Comparison of ENCODE assay signal across 28 cellular contexts in genomic region chr16:3495166-3495565, GRCh38. TPM values are rescaled to one million over a fixed set of nuclear protein-coding genes. Genes with fewer than 3 reads are reported as not detected.
"Had no signal": no experiment of that assay in that cellular context is flagged by ENCODE, and none has a peak within 500 bp of the region (broad histone marks: within the 10 kb centered on the region; RNA-seq: fewer than 3 reads in every experiment).

A gene with protein sequence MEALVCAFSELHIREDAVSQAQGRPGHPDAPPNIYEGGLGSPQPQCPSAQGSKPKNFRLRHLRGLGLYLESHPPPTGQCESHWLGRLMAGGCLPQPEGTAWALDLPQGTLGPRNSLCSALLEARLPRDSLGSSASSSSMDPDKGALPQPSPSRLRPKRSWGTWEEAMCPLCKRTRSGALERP (minus strand): TSS chr16:3495489. CDS start chr16:3495421, 68 bp downstream.

- H3K27ac ChIP-seq: brain microvascular endothelial cell, cardiac muscle cell, Peyer's patch, RWPE1, SJSA1 had no signal

- H3K4me3 ChIP-seq: cardiac muscle cell, MG63, Peyer's patch, SJSA1 had no signal

- H3K36me3 ChIP-seq: brain microvascular endothelial cell, cardiac muscle cell, MG63, Peyer's patch, SJSA1 had no signal

- H3K9me3 ChIP-seq: MG63, Peyer's patch, SJSA1 had no signal

- ATAC-seq: activated CD4-positive, CD25-positive, alpha-beta regulatory T cell treated with anti-CD3 and anti-CD28 coated beads, Interleukin-2, amount 50 U/mL, for 24 hours; SK-N-SH treated with all-trans-retinoic acid at 6 μM for 48 hours had no signal

- H3K27me3 ChIP-seq: brain microvascular endothelial cell, cardiac muscle cell, Peyer's patch, SJSA1 had no signal

- H3K4me1 ChIP-seq: SJSA1 had no signal

- DNase-seq: activated CD4-positive, alpha-beta T cell treated with anti-CD3 and anti-CD28 coated beads for 4 hours; activated CD4-positive, alpha-beta T cell treated with anti-CD3 and anti-CD28 coated beads, Interleukin-2, amount 50 U/mL, for 4 hours; activated CD8-positive, alpha-beta memory T cell treated with anti-CD3 and anti-CD28 coated beads, Interleukin-2, amount 50 U/mL, for 48 hours; activated CD8-positive, alpha-beta T cell treated with anti-CD3 and anti-CD28 coated beads, Interleukin-2, amount 10 ng/mL, durations not matched to agents 7 days and 5 days; activated effector memory CD4-positive, alpha-beta T cell treated with Interleukin-2 at 50 U/mL for 16 hours; activated naive CD4-positive, alpha-beta T cell; activated T-cell treated with anti-CD3 and anti-CD28 coated beads, Interleukin-2, amount 50 U/mL, for 1 hour; amygdala; brain microvascular endothelial cell; MG63; MV-4-11; NCI-H1092 treated with DMSO at 0.1 percent for 48 hours; NCI-H1417 treated with DMSO at 0.1 percent for 48 hours; NCI-H1694; NCI-H2029; NCI-H345; NCI-H510A treated with DMSO at 0.1 percent for 48 hours; NCI-H69; NK-92 treated with Interleukin-12 subunit alpha and Interleukin-12 subunit beta, amount 100 ng/mL, for 24 hours; Peyer's patch; SHP77; SW 1271 had no signal

RNA-seq across cellular contexts. Expression of the gene that starts here (rescaled TPM):
- total RNA-seq: activated CD8-positive, alpha-beta T cell treated with anti-CD3 and anti-CD28 coated beads, Interleukin-2, amount 10 ng/mL, durations not matched to agents 7 days and 5 days; activated T-helper 1 cell treated with anti-CD3 and anti-CD28 coated beads, Interleukin-12 subunit alpha, Interleukin-12 subunit beta, Interleukin-2, Interleukin-4 antibody, amounts not matched to agents 30 ng/mL and 10 ng/mL and 1 ng/mL, durations not matched to agents 14 hours and 24 hours and 36 hours; cardiac muscle cell; Peyer's patch; SJSA1 had no signal
- polyA plus RNA-seq: cardiac muscle cell had no signal
